ENCODE assay signal across 11 cellular contexts in the genomic region with DNA sequence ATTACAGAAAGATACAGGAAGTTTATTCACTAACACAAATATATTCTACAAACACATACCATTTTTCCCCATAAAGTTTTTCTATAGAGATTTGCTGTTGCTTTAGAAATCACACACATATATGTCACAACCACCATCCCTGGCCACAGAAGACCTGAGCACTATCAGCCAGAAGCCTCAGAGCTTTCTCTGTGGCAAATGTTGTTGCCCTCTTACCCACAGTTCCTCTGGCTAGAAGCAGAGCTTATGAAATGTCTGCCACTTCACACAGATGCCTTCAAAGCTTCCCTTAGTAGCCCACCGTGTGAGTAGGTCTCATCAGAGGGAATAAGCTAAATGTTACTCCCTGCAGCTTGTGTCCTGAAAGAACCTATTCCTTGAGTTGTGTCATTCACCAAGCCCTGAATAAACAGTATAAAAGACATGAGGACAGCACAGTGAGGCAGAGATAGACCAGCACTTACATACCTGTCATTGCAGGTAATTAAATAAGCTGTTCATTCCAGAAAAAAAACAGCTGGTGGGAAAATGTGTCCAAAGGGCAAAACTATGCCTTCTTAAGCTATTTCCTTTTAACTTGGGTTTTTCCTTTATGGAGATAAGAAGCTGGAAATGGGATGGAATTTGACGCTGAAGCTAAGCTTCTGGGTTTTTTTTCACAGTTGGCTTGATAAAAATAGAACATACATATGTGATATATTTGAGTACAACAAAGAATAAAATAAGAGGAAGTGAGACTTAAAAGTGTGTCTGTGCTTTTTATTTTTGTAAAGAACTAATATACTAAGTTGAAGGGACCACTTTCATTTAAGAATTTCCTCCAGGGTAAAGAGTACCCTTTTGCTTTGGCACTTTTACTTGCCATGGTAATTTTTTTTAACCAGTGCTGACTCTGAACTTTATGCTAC.
DNase-seq lines count a peak whose midpoint lies in the region; ATAC-seq and TF ChIP-seq lines count a peak whose summit lies in the region.
"Had no signal": no experiment of that assay in that cellular context is flagged by ENCODE, and none has a peak within 500 bp of the region (broad histone marks: within the 10 kb centered on the region; RNA-seq: fewer than 3 reads in every experiment).

No MANE protein-coding gene starts in this region.

- TF ChIP-seq POLR2A in right lobe of liver (IDR thresholded peaks at IDR 0.05): no peak

- H3K9me3 ChIP-seq in OCI-LY7 (ENCODE audit: low read length) (no peaks in the 10 kb centered on the region; the same call in 1 of the 2 replicates), right lobe of liver (no peaks in the 10 kb centered on the region)
- H3K9me3 ChIP-seq: vagina had no signal

- H3K36me3 Mint-ChIP-seq in activated T-helper 17 cell treated with anti-CD3 and anti-CD28 coated beads, Interleukin-2, amount 50 U/mL, for 72 hours (ENCODE audit: low read depth): no peaks in the 10 kb centered on the region

- no peaks in the 10 kb centered on the region for H3K9me2 ChIP-seq in OCI-LY7 (ENCODE audit: insufficient read depth, low read length)

- H3K4me3 Mint-ChIP-seq in activated T-helper 17 cell treated with anti-CD3 and anti-CD28 coated beads, Interleukin-2, amount 50 U/mL, for 72 hours: no peak overlapping the region

- H3K27ac Mint-ChIP-seq in activated T-helper 17 cell treated with anti-CD3 and anti-CD28 coated beads, Interleukin-2, amount 50 U/mL, for 72 hours: no peak overlapping the region

- peaks cover 3% of the 10 kb centered on the region for H3K27me3 Mint-ChIP-seq in activated T-helper 17 cell treated with anti-CD3 and anti-CD28 coated beads, Interleukin-2, amount 50 U/mL, for 72 hours

- no TSS peak for BruUV-seq in OCI-LY7 (replicated peaks; lab: Mats Ljungman, UMichigan)

- no peaks in the 10 kb centered on the region for H3K4me1 Mint-ChIP-seq in activated T-helper 17 cell treated with anti-CD3 and anti-CD28 coated beads, Interleukin-2, amount 50 U/mL, for 72 hours

- no peaks in the 10 kb centered on the region for H4K20me1 ChIP-seq in OCI-LY7 (ENCODE audit: insufficient read depth, low read length)

- 25% methylated on average over 2 of the region's 2 CpGs for WGBS in right lobe of liver (ENCODE audit: insufficient coverage, low coverage, low lambda C conversion rate, missing lambda C conversion rate)

- peak overlapping the region; percentile 95 for H3K27ac ChIP-seq in OCI-LY7 (ENCODE audit: low read depth, low read length, poor library complexity, severe bottlenecking)
- no peak overlapping the region for H3K27ac ChIP-seq in right lobe of liver
- H3K27ac ChIP-seq: vagina had no signal

- H3K79me2 ChIP-seq in OCI-LY7 (ENCODE audit: insufficient read depth, low read depth, low read length): no peaks in the 10 kb centered on the region

- ATAC-seq in GM21367 (IDR thresholded peaks at IDR 0.05; ENCODE audit: unreplicated experiment) (peak; percentile 64), HG03103 (IDR thresholded peaks at IDR 0.05; ENCODE audit: low read depth, unreplicated experiment) (peak; percentile 59), right lobe of liver (no peak)
- no peak for ATAC-seq in activated T-helper 17 cell treated with anti-CD3 and anti-CD28 coated beads, Interleukin-2, amount 50 U/mL, for 72 hours (replicated peaks)
- ATAC-seq: HCT116 had no signal

- CTCF ChIA-PET in OCI-LY7 (lab: Charles Lee; ENCODE audit: unreplicated experiment): interaction anchor here (0.6 to 4.0 kb wide), 6 partner anchors 11 to 393 kb away, joined by 3 to 34 read pairs (median 5); no protein-coding TSS in a partner anchor

- H3K4me1 ChIP-seq in OCI-LY7 (ENCODE audit: insufficient read depth, low read length, poor library complexity, severe bottlenecking): peaks cover 73% of the 10 kb centered on the region
- no peaks in the 10 kb centered on the region for H3K4me1 ChIP-seq in right lobe of liver
- H3K4me1 ChIP-seq: vagina had no signal

- H3K4me2 ChIP-seq in OCI-LY7 (ENCODE audit: low read length): peak overlapping the region; percentile 66

- DNase-seq in GM13977 (ENCODE audit: low spot score) (peak; percentile 9), OCI-LY7 (ENCODE audit: low spot score) (peak; percentile 80), putamen (ENCODE audit: low spot score) (no peak), NCI-H446 (lab: John Stamatoyannopoulos, UW) (no peak), right lobe of liver (no peak)
- DNase-seq: glutamatergic neuron had no signal

- intact Hi-C loops in OCI-LY7 (cut with micrococcal nuclease; ENCODE audit: unreplicated experiment): loop anchor here (5.0 to 10.0 kb wide), 7 partner anchors 57 to 648 kb away; a partner anchor contains a TSS
- intact Hi-C loops in right lobe of liver (cut with DNase I): no loop called here

- H3K4me3 ChIP-seq in OCI-LY7 (ENCODE audit: low read depth, low read length, poor library complexity, severe bottlenecking): peak overlapping the region; percentile 45
- no peak overlapping the region for H3K4me3 ChIP-seq in right lobe of liver
- H3K4me3 ChIP-seq: vagina had no signal

- peak overlapping the region; percentile 93 for H2AFZ ChIP-seq in OCI-LY7 (ENCODE audit: low read length)

- no peaks in the 10 kb centered on the region for H3K27me3 ChIP-seq in right lobe of liver
- H3K27me3 ChIP-seq: vagina had no signal

- POLR2A ChIA-PET in OCI-LY7 (lab: Charles Lee): interaction anchor here (0.6 to 6.6 kb wide), 26 partner anchors 8 to 1398 kb away, joined by 3 to 82 read pairs (median 4); no protein-coding TSS in a partner anchor

- in situ Hi-C loops in GM13977 (cut with MboI; ENCODE audit: low pct_unique_long_range_greater_than_20kb, low sequenced_read_pairs, unreplicated experiment): loop anchor here (10.0 kb wide), 1 partner anchor 195 kb away; no protein-coding TSS in a partner anchor

- H3K9me3 Mint-ChIP-seq in activated T-helper 17 cell treated with anti-CD3 and anti-CD28 coated beads, Interleukin-2, amount 50 U/mL, for 72 hours: no peaks in the 10 kb centered on the region

- H3K36me3 ChIP-seq in OCI-LY7 (ENCODE audit: insufficient read depth, low read length): no peaks in the 10 kb centered on the region
- no peaks in the 10 kb centered on the region for H3K36me3 ChIP-seq in right lobe of liver
- H3K36me3 ChIP-seq: vagina had no signal

- TF ChIP-seq CTCF in GM13977 (IDR thresholded peaks at IDR 0.05; ENCODE audit: extremely low read depth, insufficient read depth, missing control alignments) (no peak), OCI-LY7 (conservative IDR thresholded peaks at IDR 0.05; ENCODE audit: low read length) (no peak), right lobe of liver (IDR thresholded peaks at IDR 0.05) (no peak)

Comparison
In these comparisons a context has a peak if more than half of its experiments do, and no peak if none do; other contexts are left out.
1. DNase-seq: peak in GM13977 (single experiment) and OCI-LY7 (single experiment); none in putamen (single experiment), NCI-H446 (0 of 2) and right lobe of liver (0 of 3).
2. ATAC-seq: peak in GM21367 (single experiment) and HG03103 (single experiment); none in activated T-helper 17 cell treated with anti-CD3 and anti-CD28 coated beads, Interleukin-2, amount 50 U/mL, for 72 hours (single experiment) and right lobe of liver (0 of 4).